1 cellular context compared by ENCODE assay signal in the genomic region with DNA sequence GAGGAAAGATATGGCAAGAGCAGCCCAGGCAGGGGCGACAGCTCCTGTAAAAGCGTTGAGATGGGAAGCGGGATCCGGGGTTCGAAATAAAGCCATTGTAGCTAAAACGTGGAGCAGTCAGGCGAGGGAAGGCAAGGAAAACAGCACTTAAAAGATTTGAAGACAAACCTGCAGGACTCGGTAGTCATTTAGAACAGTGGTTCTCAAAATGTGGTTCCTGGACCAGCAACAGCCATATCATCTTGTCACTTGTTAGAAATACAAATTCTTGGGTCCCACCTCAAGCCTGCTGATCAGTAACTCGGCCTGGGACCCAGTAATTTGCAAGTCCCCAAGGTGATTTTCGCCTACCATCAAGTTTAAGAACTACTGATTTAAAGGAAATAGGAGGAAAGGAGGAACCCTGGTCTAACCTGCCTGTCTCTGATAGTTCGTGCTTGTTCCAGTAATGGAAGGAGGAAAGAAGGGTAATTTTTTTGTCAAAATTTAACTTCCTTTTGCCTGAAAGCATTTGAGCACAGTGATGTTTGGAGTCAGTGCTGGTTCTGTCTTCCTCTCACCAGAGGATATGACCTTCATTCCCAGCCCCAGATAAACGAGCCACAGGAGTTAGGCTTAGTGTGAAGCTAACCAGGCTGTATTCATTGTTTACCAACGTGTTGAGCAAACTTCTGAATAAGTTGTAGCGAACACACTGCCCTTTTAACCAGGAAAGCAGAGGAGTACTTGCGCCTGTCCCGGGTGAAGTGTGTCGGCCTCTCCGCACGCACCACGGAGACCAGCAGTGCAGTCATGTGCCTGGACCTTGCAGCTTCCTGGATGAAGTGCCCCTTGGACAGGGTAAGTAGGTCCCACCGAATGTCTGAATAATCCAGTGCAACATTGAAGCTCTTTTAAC.
TF ChIP-seq lines count a peak whose summit lies in the region.

No MANE protein-coding gene starts in this region.

TF ChIP-seq in endothelial cell of umbilical vein, 7 proteins besides CTCF, POLR2A, EP300 and RAD21:
- TF ChIP-seq MAX (IDR thresholded peaks at IDR 0.05; ENCODE audit: insufficient read depth, insufficient read length) (no peak), MYC (IDR thresholded peaks at IDR 0.05; ENCODE audit: low read depth, low read length) (no peak), POLR2AphosphoS5 (IDR thresholded peaks at IDR 0.05; ENCODE audit: insufficient read depth, low read depth, low read length) (no peak), GATA2 (IDR thresholded peaks at IDR 0.05; ENCODE audit: insufficient read depth, insufficient read length, low read depth, low read length) (no peak), JUN (IDR thresholded peaks at IDR 0.05; ENCODE audit: borderline replicate concordance, insufficient read depth, insufficient read length, low read depth) (no peak), EZH2 (IDR thresholded peaks at IDR 0.05; ENCODE audit: borderline replicate concordance, low read depth, low read length, severe bottlenecking) (no peak), FOS (IDR thresholded peaks at IDR 0.05; ENCODE audit: borderline replicate concordance, insufficient read depth, low read length) (no peak)
